In genomic region chr3:143092191-143092590, GRCh38 we compare ENCODE assay signal across 1 cellular context.
TF ChIP-seq lines count a peak whose summit lies in the region.

No MANE protein-coding gene starts in this region.

TF ChIP-seq in K562, 482 proteins besides CTCF, POLR2A, EP300 and RAD21 (continued from another document):
- TF ChIP-seq, protein P1, sequence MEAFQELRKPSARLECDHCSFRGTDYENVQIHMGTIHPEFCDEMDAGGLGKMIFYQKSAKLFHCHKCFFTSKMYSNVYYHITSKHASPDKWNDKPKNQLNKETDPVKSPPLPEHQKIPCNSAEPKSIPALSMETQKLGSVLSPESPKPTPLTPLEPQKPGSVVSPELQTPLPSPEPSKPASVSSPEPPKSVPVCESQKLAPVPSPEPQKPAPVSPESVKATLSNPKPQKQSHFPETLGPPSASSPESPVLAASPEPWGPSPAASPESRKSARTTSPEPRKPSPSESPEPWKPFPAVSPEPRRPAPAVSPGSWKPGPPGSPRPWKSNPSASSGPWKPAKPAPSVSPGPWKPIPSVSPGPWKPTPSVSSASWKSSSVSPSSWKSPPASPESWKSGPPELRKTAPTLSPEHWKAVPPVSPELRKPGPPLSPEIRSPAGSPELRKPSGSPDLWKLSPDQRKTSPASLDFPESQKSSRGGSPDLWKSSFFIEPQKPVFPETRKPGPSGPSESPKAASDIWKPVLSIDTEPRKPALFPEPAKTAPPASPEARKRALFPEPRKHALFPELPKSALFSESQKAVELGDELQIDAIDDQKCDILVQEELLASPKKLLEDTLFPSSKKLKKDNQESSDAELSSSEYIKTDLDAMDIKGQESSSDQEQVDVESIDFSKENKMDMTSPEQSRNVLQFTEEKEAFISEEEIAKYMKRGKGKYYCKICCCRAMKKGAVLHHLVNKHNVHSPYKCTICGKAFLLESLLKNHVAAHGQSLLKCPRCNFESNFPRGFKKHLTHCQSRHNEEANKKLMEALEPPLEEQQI (IDR thresholded peaks at IDR 0.05), result 0 out of 2 replicates have a peak, but pooled peaks have one; percentile 14
- TF ChIP-seq PHF20 (IDR thresholded peaks at IDR 0.05; ENCODE audit: partially characterized antibody), result peak; percentile 69
- peak; percentile 41 for TF ChIP-seq NFIC (IDR thresholded peaks at IDR 0.05)
- 0 out of 2 replicates have a peak, but pooled peaks have one; percentile 23 for TF ChIP-seq DIDO1 (tag; IDR thresholded peaks at IDR 0.05; ENCODE audit: low read depth)
- TF ChIP-seq TSC22D4 (tag; IDR thresholded peaks at IDR 0.05), result no peak
- TF ChIP-seq CHD4 (IDR thresholded peaks at IDR 0.05; ENCODE audit: insufficient read depth, insufficient replicate concordance, low read depth, low read length, poor library complexity, severe bottlenecking), result peak; percentile 62
- peak; percentile 76 for TF ChIP-seq ARID1B (IDR thresholded peaks at IDR 0.05)
- TF ChIP-seq CBFA2T3 (IDR thresholded peaks at IDR 0.05), result peak; percentile 90
- TF ChIP-seq TCF3 (CRISPR knock-in tag; IDR thresholded peaks at IDR 0.05), result peak; percentile 58
- 0 out of 2 replicates have a peak, but pooled peaks have one; percentile 35 for TF ChIP-seq SMAD4 (CRISPR knock-in tag; conservative IDR thresholded peaks at IDR 0.05)
- TF ChIP-seq ARNT (IDR thresholded peaks at IDR 0.05), result peak in 1 of 2 experiments; percentile 53; a peak in 1 of 4 replicates
- TF ChIP-seq ASH1L (IDR thresholded peaks at IDR 0.05; ENCODE audit: borderline replicate concordance, low read depth, partially characterized antibody), result peak; percentile 30
- TF ChIP-seq BRF2 (IDR thresholded peaks at IDR 0.05; ENCODE audit: borderline replicate concordance, insufficient read depth, insufficient read length), result no peak
- no peak for TF ChIP-seq ATF1 (CRISPR knock-in tag; IDR thresholded peaks at IDR 0.05)
- 0 out of 2 replicates have a peak, but pooled peaks have one; percentile 18 for TF ChIP-seq ATF1 (tag; IDR thresholded peaks at IDR 0.05)
